ENCODE assay signal across 8 cellular contexts in the genomic region with DNA sequence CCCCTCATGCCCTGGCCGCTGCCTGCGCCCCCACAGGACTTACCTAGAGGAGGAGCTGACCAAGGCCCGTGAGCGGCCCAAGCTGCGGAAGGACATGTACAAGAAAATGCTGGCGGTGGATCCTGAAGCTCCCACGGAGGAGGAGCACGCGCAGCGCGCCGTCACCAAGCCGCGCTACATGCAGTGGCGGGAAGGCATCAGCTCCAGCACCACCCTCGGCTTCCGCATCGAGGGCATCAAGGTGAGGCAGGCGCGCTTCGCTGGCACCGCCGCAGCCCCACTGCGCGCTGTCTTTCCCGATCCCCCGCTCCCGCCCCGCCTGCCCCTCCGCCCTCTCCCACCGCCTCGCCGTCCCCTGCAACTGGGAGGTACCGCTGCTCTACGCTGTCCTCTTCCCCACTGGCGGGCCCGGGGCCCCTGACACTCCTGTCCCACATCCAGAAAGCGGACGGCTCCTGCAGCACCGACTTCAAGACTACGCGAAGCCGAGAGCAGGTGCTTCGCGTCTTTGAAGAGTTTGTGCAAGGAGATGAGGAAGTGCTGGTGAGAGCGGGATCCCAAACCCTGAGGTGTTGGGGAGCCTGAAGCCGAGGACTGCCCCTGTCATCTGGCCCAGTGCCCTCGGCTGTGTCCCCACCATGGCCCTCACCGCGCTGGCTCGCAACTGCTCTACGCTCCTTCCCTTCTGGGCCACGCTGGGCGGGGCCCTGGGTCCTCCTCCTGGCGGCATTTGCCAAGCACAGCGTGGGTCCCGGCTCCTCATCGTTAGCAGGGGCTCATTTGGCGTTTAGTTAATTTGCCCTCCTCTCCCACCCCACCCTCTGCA. TPM values are rescaled to one million over a fixed set of nuclear protein-coding genes. Genes with fewer than 3 reads are reported as not detected.
A peak's percentile ranks its signal among the peaks of the same experiment; 100 is the strongest.
DNase-seq lines count a peak whose midpoint lies in the region; FAIRE-seq and TF ChIP-seq lines count a peak whose summit lies in the region.

No MANE protein-coding gene starts in this region.

- H3K4me1 ChIP-seq in Peyer's patch (peaks cover 2 to 25% (median 15%) of the 10 kb centered on the region in 4 donors), colonic mucosa (no peaks in the 10 kb centered on the region)

- peak; percentile 41 for DNase-seq in CD1c-positive myeloid dendritic cell (ENCODE audit: extremely low spot score)
- DNase-seq in Peyer's patch = peak in 1 of 3 donors; percentile 35
- no peak for DNase-seq in colonic mucosa
- no peak for DNase-seq in DMS53 (lab: John Stamatoyannopoulos, UW)
- DNase-seq in frontal cortex (ENCODE audit: low spot score in 2 of 2) = no peak
- no peak for DNase-seq in RCC 7860 (ENCODE audit: low spot score)
- DNase-seq in NCI-H82 treated with DMSO at 0.1 percent for 48 hours (lab: John Stamatoyannopoulos, UW; ENCODE audit: unreplicated experiment) = no peak

- no peak overlapping the region for H3K9ac ChIP-seq in colonic mucosa (ENCODE audit: low read depth in 2 of 2, low read length in 2 of 2)

- H3K9me3 Mint-ChIP-seq in nephron = no peaks in the 10 kb centered on the region

- peak overlapping the region; percentile 42 to 67 (median 51) for H3K4me3 Mint-ChIP-seq in nephron

- H3K4me1 Mint-ChIP-seq in nephron = no peaks in the 10 kb centered on the region

- H3K27ac Mint-ChIP-seq in nephron = no peak overlapping the region

- intact Hi-C loops in colonic mucosa (cut with DNase I) = no loop called here

- peaks cover 100% of the 10 kb centered on the region for H3K27me3 Mint-ChIP-seq in nephron (ENCODE audit: low read depth)

- H3K36me3 ChIP-seq in Peyer's patch (peaks cover 0 to 26% (median 0%) of the 10 kb centered on the region in 3 donors), colonic mucosa (no peaks in the 10 kb centered on the region)

- H3K9me3 ChIP-seq in Peyer's patch (no peaks in the 10 kb centered on the region), colonic mucosa (no peaks in the 10 kb centered on the region)

- no peak overlapping the region for H3K27ac ChIP-seq in Peyer's patch
- H3K27ac ChIP-seq in colonic mucosa = no peak overlapping the region

- TF ChIP-seq CTCF in Peyer's patch (IDR thresholded peaks at IDR 0.05) (no peak), colonic mucosa (IDR thresholded peaks at IDR 0.05) (no peak), nephron (IDR thresholded peaks at IDR 0.05; ENCODE audit: unreplicated experiment in 3 of 3) (no peak)

- no peak for TF ChIP-seq POLR2A in Peyer's patch (IDR thresholded peaks at IDR 0.05)

- no peaks in the 10 kb centered on the region for H3K36me3 Mint-ChIP-seq in nephron (ENCODE audit: low read depth)

- no peak for FAIRE-seq in frontal cortex (lab: Jason Lieb, UNC)
- FAIRE-seq in RCC 7860 (lab: Jason Lieb, UNC) = no peak

- H3K27me3 ChIP-seq in Peyer's patch (peaks cover 0 to 6% of the 10 kb centered on the region in 2 donors), colonic mucosa (peaks cover 11% of the 10 kb centered on the region)

- H3K4me3 ChIP-seq in Peyer's patch = peak overlapping the region in 3 of 4 donors; percentile 29 to 40 (median 40)
- peak overlapping the region; percentile 4 for H3K4me3 ChIP-seq in colonic mucosa

RNA-seq across cellular contexts. Expression of a gene that starts 8.5 kb away (rescaled TPM):
- total RNA-seq in Peyer's patch = 10 to 100 TPM; 28.9 to 95.6 (median 93.9) TPM
- total RNA-seq in colonic mucosa = 10 to 100 TPM; 36.1 to 43.5 TPM
- total RNA-seq in frontal cortex = 1.6 TPM

RNA-seq across cellular contexts. Expression of a gene that starts 11.5 kb away (rescaled TPM):
- total RNA-seq in Peyer's patch (10 to 100 TPM in 3 of 4 donors, not detected in 1; 13.8 to 39.0 (median 26.3) TPM), colonic mucosa (1 to 10 TPM; 6.9 to 8.2 TPM), frontal cortex (not detected)

RNA-seq across cellular contexts. Expression of a gene that starts 41.9 kb away (rescaled TPM):
- total RNA-seq in Peyer's patch (10 to 100 TPM; 29.4 to 82.5 (median 48.4) TPM), colonic mucosa (10 to 100 TPM; 21.7 to 53.8 TPM), frontal cortex (11.8 TPM)

RNA-seq across cellular contexts. Expression of a gene that starts 56.8 kb away (rescaled TPM):
- total RNA-seq in Peyer's patch (10 to 100 TPM in 1 of 4 donors, 1 to 10 TPM in 3; 2.8 to 16.2 (median 6.8) TPM), colonic mucosa (1 to 10 TPM; 3.2 to 6.0 TPM), frontal cortex (22.4 TPM)

Comparison
In these comparisons a context has a peak if more than half of its experiments do, and no peak if none do; other contexts are left out.
1. RNA of a gene that starts 8.5 kb away (total RNA-seq): 28.9 to 95.6 TPM in Peyer's patch and 36.1 to 43.5 TPM in colonic mucosa; 1.6 TPM in frontal cortex (single experiment); every median in the first group is over 10 times any median in the second.